In genomic region chrX:41332408-41332987, GRCh38 we compare ENCODE assay signal across 8 cellular contexts. TPM values are rescaled to one million over a fixed set of nuclear protein-coding genes. Genes with fewer than 3 reads are reported as not detected.
DNase-seq lines count a peak whose midpoint lies in the region; ATAC-seq and TF ChIP-seq lines count a peak whose summit lies in the region.

No MANE protein-coding gene starts in this region.

- no peaks in the 10 kb centered on the region for H3K9me3 ChIP-seq in CD8-positive, alpha-beta T cell (ENCODE audit: low read length)
- no peaks in the 10 kb centered on the region for H3K9me3 ChIP-seq in ovary

- CTCF ChIA-PET in CD8-positive, alpha-beta T cell (lab: Charles Lee): no interaction called here
- CTCF ChIA-PET in WTC11 (lab: Charles Lee): no interaction called here

- H3K27ac ChIP-seq in CD8-positive, alpha-beta T cell (ENCODE audit: low read depth, low read length): peak overlapping the region; percentile 99
- H3K27ac ChIP-seq in ovary: peak overlapping the region; percentile 98 to 100

- POLR2A ChIA-PET in CD8-positive, alpha-beta T cell (lab: Charles Lee): no interaction called here
- POLR2A ChIA-PET in WTC11 (lab: Charles Lee): no interaction called here

- H3K27me3 Mint-ChIP-seq in CD8-positive, alpha-beta T cell (ENCODE audit: low read depth): no peaks in the 10 kb centered on the region
- no peaks in the 10 kb centered on the region for H3K27me3 Mint-ChIP-seq in WTC11 (ENCODE audit: low read depth)

- peak overlapping the region; percentile 95 for H3K4me3 Mint-ChIP-seq in CD8-positive, alpha-beta T cell
- peak overlapping the region; percentile 86 for H3K4me3 Mint-ChIP-seq in WTC11

- TF ChIP-seq POLR2A in ovary (IDR thresholded peaks at IDR 0.05): no peak

- TF ChIP-seq EP300 in ovary (IDR thresholded peaks at IDR 0.05): no peak

- intact Hi-C loops in CD8-positive, alpha-beta T cell (cut with DNase I, micrococcal nuclease): loop anchor here (2.0 to 10.0 kb wide), 8 partner anchors 65 to 1155 kb away; partner anchors contain the start of genes CXorf38 (in 2 of the 2), MED14 (in 2 of the 2), CASK (in 1 of the 2) and USP9X (in 1 of the 2)
- intact Hi-C loops in ovary (cut with DNase I): loop anchor here in 1 of 4 donors (10.0 kb wide), 1 partner anchor 248 kb away; the partner anchor contains the start of gene USP9X

- H3K9me3 Mint-ChIP-seq in CD8-positive, alpha-beta T cell: no peaks in the 10 kb centered on the region
- no peaks in the 10 kb centered on the region for H3K9me3 Mint-ChIP-seq in WTC11

- H3K27ac Mint-ChIP-seq in CD8-positive, alpha-beta T cell: peak overlapping the region; percentile 99
- H3K27ac Mint-ChIP-seq in WTC11: peak overlapping the region; percentile 98

- H3K4me1 Mint-ChIP-seq in CD8-positive, alpha-beta T cell (ENCODE audit: low read depth): peaks cover 20% of the 10 kb centered on the region
- H3K4me1 Mint-ChIP-seq in WTC11: peaks cover 44% of the 10 kb centered on the region

- H3K4me3 ChIP-seq in CD8-positive, alpha-beta T cell (ENCODE audit: low read depth, low read length): peak overlapping the region; percentile 93
- H3K4me3 ChIP-seq in fibroblast of villous mesenchyme (ENCODE audit: low read depth, low read length) (peak overlapping the region; percentile 96), ovary (peak overlapping the region; percentile 84)

- peaks cover 3% of the 10 kb centered on the region for H3K4me1 ChIP-seq in CD8-positive, alpha-beta T cell (ENCODE audit: insufficient read depth, low read length)
- no peaks in the 10 kb centered on the region for H3K4me1 ChIP-seq in ovary (ENCODE audit: insufficient read depth)

- H3K27me3 ChIP-seq in CD8-positive, alpha-beta T cell (ENCODE audit: insufficient read depth, low read length): no peaks in the 10 kb centered on the region
- H3K27me3 ChIP-seq in ovary: no peaks in the 10 kb centered on the region

- peak; percentile 0 for ATAC-seq in CD8-positive, alpha-beta T cell
- ATAC-seq in GM19035 (IDR thresholded peaks at IDR 0.05; ENCODE audit: unreplicated experiment): peak; percentile 11
- peak; percentile 17 for ATAC-seq in HG03439 (IDR thresholded peaks at IDR 0.05; ENCODE audit: unreplicated experiment)
- no peak for ATAC-seq in WTC11

- DNase-seq in CD8-positive, alpha-beta T cell: peak in 3 of 7 experiments; percentile 14 to 25 (median 25)
- no peak for DNase-seq in WTC11 (ENCODE audit: low spot score)
- peak; percentile 49 for DNase-seq in fibroblast of villous mesenchyme (ENCODE audit: low read depth)
- peak in 1 of 5 donors; percentile 60 for DNase-seq in ovary
- DNase-seq in superior temporal gyrus (ENCODE audit: extremely low spot score): no peak
- no peak for DNase-seq in DMS114 treated with DMSO at 0.1 percent for 48 hours (lab: John Stamatoyannopoulos, UW; ENCODE audit: unreplicated experiment)

- H3K36me3 Mint-ChIP-seq in CD8-positive, alpha-beta T cell: peaks cover 32% of the 10 kb centered on the region
- peaks cover 20% of the 10 kb centered on the region for H3K36me3 Mint-ChIP-seq in WTC11

- 9 to 15% (median 14%) methylated on average over 28 to 29 of the region's 29 CpGs for WGBS in ovary, 3 donors

- TF ChIP-seq CTCF in CD8-positive, alpha-beta T cell (IDR thresholded peaks at IDR 0.05): no peak
- TF ChIP-seq CTCF in WTC11 (IDR thresholded peaks at IDR 0.05) (no peak), fibroblast of villous mesenchyme (IDR thresholded peaks at IDR 0.05; ENCODE audit: insufficient read depth, low read depth, low read length) (no peak), ovary (IDR thresholded peaks at IDR 0.05) (peak in 1 of 3 donors; percentile 5)

- no peaks in the 10 kb centered on the region for H3K36me3 ChIP-seq in CD8-positive, alpha-beta T cell (ENCODE audit: insufficient read depth, low read length)
- no peaks in the 10 kb centered on the region for H3K36me3 ChIP-seq in ovary

TF ChIP-seq in WTC11, 78 proteins besides CTCF, POLR2A, EP300 and RAD21:
- no peak for TF ChIP-seq E2F4 (CRISPR knock-in tag; IDR thresholded peaks at IDR 0.05; ENCODE audit: borderline replicate concordance, low read depth)
- TF ChIP-seq ZNF396 (CRISPR knock-in tag; IDR thresholded peaks at IDR 0.05; ENCODE audit: borderline replicate concordance): no peak
- TF ChIP-seq NFATC4 (CRISPR knock-in tag; IDR thresholded peaks at IDR 0.05): no peak
- no peak for TF ChIP-seq FOXK1 (CRISPR knock-in tag; IDR thresholded peaks at IDR 0.05)

RNA-seq across cellular contexts. Expression of gene DDX3X, which starts 1.5 kb away (rescaled TPM):
- 100 to 1,000 TPM; 643 to 648 TPM for total RNA-seq in CD8-positive, alpha-beta T cell
- total RNA-seq in WTC11 (2021): 228 to 250 TPM (median 236 TPM) in 3 replicates
- 186 and 270 TPM in 2 replicates for total RNA-seq in fibroblast of villous mesenchyme
- total RNA-seq in ovary: 100 to 1,000 TPM; 178 to 329 (median 275) TPM
- 100 to 1,000 TPM; 106 to 164 TPM for polyA plus RNA-seq in ovary
